ENCODE assay signal across 36 cellular contexts in genomic region chr4:20577702-20578101, GRCh38.
"Had no signal": no experiment of that assay in that cellular context is flagged by ENCODE, and none has a peak within 500 bp of the region (broad histone marks: within the 10 kb centered on the region; RNA-seq: fewer than 3 reads in every experiment).

No MANE protein-coding gene starts in this region.

- H3K27me3 ChIP-seq: MG63 had no signal

- H3K4me3 ChIP-seq: MG63 had no signal

- H3K9me3 ChIP-seq: MG63 had no signal

- H3K36me3 ChIP-seq: MG63 had no signal

- DNase-seq: Karpas-422, Kasumi-1, MG63, MM.1S, MV-4-11, NCI-H1048, NCI-H1092, NCI-H1092 treated with DMSO at 0.1 percent for 48 hours, NCI-H1105, NCI-H1105 treated with DMSO at 0.1 percent for 48 hours, NCI-H1417, NCI-H1417 treated with DMSO at 0.1 percent for 48 hours, NCI-H1436, NCI-H1436 treated with DMSO at 0.1 percent for 48 hours, NCI-H146, NCI-H1694, NCI-H1694 treated with DMSO at 0.1 percent for 48 hours, NCI-H187, NCI-H187 treated with DMSO at 0.1 percent for 48 hours, NCI-H1930, NCI-H2029, NCI-H2029 treated with DMSO at 0.1 percent for 48 hours, NCI-H2081, NCI-H2081 treated with DMSO at 0.1 percent for 48 hours, NCI-H2107, NCI-H2171, NCI-H2171 treated with DMSO at 0.1 percent for 48 hours, NCI-H2227 treated with DMSO at 0.1 percent for 48 hours, NCI-H226, NCI-H345, NCI-H446, NCI-H446 treated with DMSO at 0.1 percent for 48 hours, NCI-H510A, NCI-H510A treated with DMSO at 0.1 percent for 48 hours, NCI-H524, NCI-H524 treated with DMSO at 0.1 percent for 48 hours had no signal
